Comparison of ENCODE assay signal across 9 cellular contexts in genomic region chr11:115170133-115170815, GRCh38.
A peak's percentile ranks its signal among the peaks of the same experiment; 100 is the strongest.
DNase-seq lines count a peak whose midpoint lies in the region; ATAC-seq and TF ChIP-seq lines count a peak whose summit lies in the region.
"Had no signal": no experiment of that assay in that cellular context is flagged by ENCODE, and none has a peak within 500 bp of the region (broad histone marks: within the 10 kb centered on the region; RNA-seq: fewer than 3 reads in every experiment).

No MANE protein-coding gene starts in this region.

- no peak overlapping the region for H2AK5ac ChIP-seq in mesenchymal stem cell (ENCODE audit: low read length, severe bottlenecking)

- H3K27me3 ChIP-seq in right atrium auricular region, result no peaks in the 10 kb centered on the region
- peaks cover 0 to 8% of the 10 kb centered on the region in 2 experiments for H3K27me3 ChIP-seq in mesenchymal stem cell (ENCODE audit: control insufficient read depth in 1 of 2, insufficient read depth in 1 of 2, low read length in 2 of 2)

- H3K14ac ChIP-seq in mesenchymal stem cell (ENCODE audit: low read length in 2 of 2), result no peak overlapping the region

- POLR2A ChIA-PET in MCF 10A (lab: Yijun Ruan, JAX), result no interaction called here

- H2BK12ac ChIP-seq in mesenchymal stem cell (ENCODE audit: low read length in 2 of 2), result no peak overlapping the region

- no peak overlapping the region for H3K27ac Mint-ChIP-seq in MCF 10A (ENCODE audit: low read depth, unreplicated experiment)
- H3K27ac Mint-ChIP-seq: dendritic cell treated with granulocyte-macrophage colony-stimulating factor and Interleukin-4, amounts not matched to agents 40 ng/mL and 50 ng/mL, for 4 days had no signal

- peak overlapping the region; percentile 54 for H3K4me2 ChIP-seq in mesenchymal stem cell (ENCODE audit: low read length, poor library complexity, severe bottlenecking)

- no peak overlapping the region for H3K4me3 Mint-ChIP-seq in MCF 10A (ENCODE audit: unreplicated experiment)
- H3K4me3 Mint-ChIP-seq: dendritic cell treated with granulocyte-macrophage colony-stimulating factor and Interleukin-4, amounts not matched to agents 40 ng/mL and 50 ng/mL, for 4 days had no signal

- no peak overlapping the region for H3K4me3 ChIP-seq in right atrium auricular region
- no peak overlapping the region for H3K4me3 ChIP-seq in NB4 (ENCODE audit: low read depth, low read length)
- H3K4me3 ChIP-seq in mesenchymal stem cell (ENCODE audit: insufficient read depth in 1 of 2, low read depth in 1 of 2, low read length in 2 of 2), result no peak overlapping the region

- WGBS in mesenchymal stem cell, result 76% methylated on average over 6 of the region's 8 CpGs

- no peak overlapping the region for H4K8ac ChIP-seq in mesenchymal stem cell (ENCODE audit: low read length)

- BruUV-seq in MCF 10A (replicated peaks; lab: Mats Ljungman, UMichigan), result no TSS peak

- H3K4ac ChIP-seq in mesenchymal stem cell (ENCODE audit: low read depth in 1 of 2, low read length in 2 of 2), result no peak overlapping the region

- no peak overlapping the region for H2BK5ac ChIP-seq in mesenchymal stem cell (ENCODE audit: low read depth, low read length, poor library complexity, severe bottlenecking)

- no peak overlapping the region for H3K23ac ChIP-seq in mesenchymal stem cell (ENCODE audit: low read length in 2 of 2)

- no peak overlapping the region for H2AFZ ChIP-seq in mesenchymal stem cell (ENCODE audit: low read depth, low read length)

- no peak overlapping the region for H2BK120ac ChIP-seq in mesenchymal stem cell (ENCODE audit: low read depth, low read length)

- H3K4me1 ChIP-seq in right atrium auricular region (no peaks in the 10 kb centered on the region), mesenchymal stem cell (ENCODE audit: control insufficient read depth, insufficient read depth, low read depth, low read length) (peaks cover 3% of the 10 kb centered on the region)

- no peak overlapping the region for H3K9ac ChIP-seq in mesenchymal stem cell (ENCODE audit: low read length)

- H3K27me3 Mint-ChIP-seq in MCF 10A (ENCODE audit: insufficient read depth, unreplicated experiment), result peaks cover under 1% of the 10 kb centered on the region
- H3K27me3 Mint-ChIP-seq: dendritic cell treated with granulocyte-macrophage colony-stimulating factor and Interleukin-4, amounts not matched to agents 40 ng/mL and 50 ng/mL, for 4 days had no signal

- no peak for ATAC-seq in Right ventricle myocardium inferior
- no peak for ATAC-seq in HG03159 (IDR thresholded peaks at IDR 0.05; ENCODE audit: unreplicated experiment)
- no peak for ATAC-seq in HG03354 (IDR thresholded peaks at IDR 0.05; ENCODE audit: poor library complexity, severe bottlenecking, unreplicated experiment)

- no peak overlapping the region for H4K91ac ChIP-seq in mesenchymal stem cell (ENCODE audit: low read length)

- no peaks in the 10 kb centered on the region for H3K9me3 Mint-ChIP-seq in MCF 10A (ENCODE audit: unreplicated experiment)
- H3K9me3 Mint-ChIP-seq: dendritic cell treated with granulocyte-macrophage colony-stimulating factor and Interleukin-4, amounts not matched to agents 40 ng/mL and 50 ng/mL, for 4 days had no signal

- H3K79me1 ChIP-seq in mesenchymal stem cell (replicated peaks; ENCODE audit: low read length, poor library complexity, severe bottlenecking), result no peaks in the 10 kb centered on the region

- DNase-seq in right atrium auricular region (ENCODE audit: low spot score), result no peak
- no peak for DNase-seq in Right ventricle myocardium inferior (ENCODE audit: missing footprints)
- peak; percentile 30 for DNase-seq in NB4 (ENCODE audit: low read depth)
- peak; percentile 50 for DNase-seq in MCF 10A (ENCODE audit: unreplicated experiment)
- peak; percentile 43 for DNase-seq in mesenchymal stem cell
- no peak for DNase-seq in globus pallidus (ENCODE audit: low spot score)

- TF ChIP-seq CTCF in right atrium auricular region (IDR thresholded peaks at IDR 0.05) (peak; percentile 60 to 81), NB4 (IDR thresholded peaks at IDR 0.05; ENCODE audit: low read depth, low read length) (peak; percentile 65), MCF 10A (IDR thresholded peaks at IDR 0.05; ENCODE audit: unreplicated experiment) (peak; percentile 63)

- no peak overlapping the region for H3K18ac ChIP-seq in mesenchymal stem cell (ENCODE audit: low read depth in 1 of 2, low read length in 2 of 2)

- H3K36me3 ChIP-seq in right atrium auricular region (no peaks in the 10 kb centered on the region), mesenchymal stem cell (ENCODE audit: control insufficient read depth in 1 of 2, insufficient read depth in 2 of 2, low read depth in 1 of 2, low read length in 2 of 2) (peaks cover 0 to 11% of the 10 kb centered on the region in 2 experiments)

- no peak overlapping the region for H2BK15ac ChIP-seq in mesenchymal stem cell (ENCODE audit: low read depth, poor library complexity, severe bottlenecking)

- H3K36me3 Mint-ChIP-seq in MCF 10A (ENCODE audit: insufficient read depth, unreplicated experiment), result no peaks in the 10 kb centered on the region

- H3K9me3 ChIP-seq in right atrium auricular region, result no peaks in the 10 kb centered on the region
- no peaks in the 10 kb centered on the region for H3K9me3 ChIP-seq in mesenchymal stem cell (ENCODE audit: control insufficient read depth, low read length)

- intact Hi-C loops in Right ventricle myocardium inferior (cut with DNase I) (no loop called here), MCF 10A (cut with micrococcal nuclease) (loop anchor here (5.0 kb wide), 1 partner anchor 152 kb away; no protein-coding TSS in a partner anchor)

- peaks cover 12% of the 10 kb centered on the region for H3K4me1 Mint-ChIP-seq in MCF 10A (ENCODE audit: insufficient read depth, unreplicated experiment)

- no peak for TF ChIP-seq POLR2A in NB4 (IDR thresholded peaks at IDR 0.05; ENCODE audit: extremely low read depth, insufficient read length)

- CTCF ChIA-PET in MCF 10A (lab: Yijun Ruan, JAX), result interaction anchor here (0.6 to 2.8 kb wide), 21 partner anchors 8 to 754 kb away, joined by 3 to 9 read pairs (median 4); no protein-coding TSS in a partner anchor

- no peak overlapping the region for H3K27ac ChIP-seq in right atrium auricular region
- peak overlapping the region; percentile 36 for H3K27ac ChIP-seq in mesenchymal stem cell (ENCODE audit: low read length, poor library complexity, severe bottlenecking)

Comparison
In these comparisons a context has a peak if more than half of its experiments do, and no peak if none do; other contexts are left out.
1. DNase-seq: peak in NB4 (single experiment), MCF 10A (single experiment) and mesenchymal stem cell (single experiment); none in right atrium auricular region (single experiment), Right ventricle myocardium inferior (single experiment) and globus pallidus (single experiment).
2. Peak in every context shown above with its lines, with median percentiles within 50 percentile points of each other: CTCF ChIP-seq.